1 cellular context compared by ENCODE assay signal in the genomic region with DNA sequence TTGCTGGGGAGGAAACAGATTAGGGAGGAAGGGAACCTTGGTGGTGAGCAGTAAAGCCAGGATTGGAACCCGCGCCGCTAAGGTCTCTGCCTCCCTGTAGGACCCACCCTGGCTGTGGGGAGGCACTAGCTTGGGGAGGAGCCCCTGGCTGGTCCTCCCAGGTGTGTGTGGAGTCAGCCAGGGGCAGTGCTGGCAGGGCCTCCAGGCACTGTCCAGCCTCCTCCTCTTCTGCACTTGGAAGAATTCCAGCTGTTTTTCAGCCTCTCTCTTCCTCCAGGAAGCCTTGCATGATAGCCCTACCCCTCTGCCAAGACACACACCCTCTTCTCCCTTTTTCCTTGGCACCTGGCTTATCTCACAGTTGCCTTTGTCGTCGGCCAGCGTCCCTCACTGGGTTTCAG.
TF ChIP-seq lines count a peak whose summit lies in the region.

No MANE protein-coding gene starts in this region.

TF ChIP-seq in K562, 482 proteins besides CTCF, POLR2A, EP300 and RAD21 (continues in another document):
- no peak for TF ChIP-seq THRAP3 (IDR thresholded peaks at IDR 0.05; ENCODE audit: borderline replicate concordance)
- no peak for TF ChIP-seq ZNF785 (CRISPR knock-in tag; IDR thresholded peaks at IDR 0.05)
- no peak for TF ChIP-seq GATAD2A (IDR thresholded peaks at IDR 0.05)
- TF ChIP-seq ZBTB1 (CRISPR knock-in tag; IDR thresholded peaks at IDR 0.05; ENCODE audit: borderline replicate concordance, low read depth) = no peak
- no peak for TF ChIP-seq HNRNPUL1 (IDR thresholded peaks at IDR 0.05; ENCODE audit: low read length)
- TF ChIP-seq, protein P1, sequence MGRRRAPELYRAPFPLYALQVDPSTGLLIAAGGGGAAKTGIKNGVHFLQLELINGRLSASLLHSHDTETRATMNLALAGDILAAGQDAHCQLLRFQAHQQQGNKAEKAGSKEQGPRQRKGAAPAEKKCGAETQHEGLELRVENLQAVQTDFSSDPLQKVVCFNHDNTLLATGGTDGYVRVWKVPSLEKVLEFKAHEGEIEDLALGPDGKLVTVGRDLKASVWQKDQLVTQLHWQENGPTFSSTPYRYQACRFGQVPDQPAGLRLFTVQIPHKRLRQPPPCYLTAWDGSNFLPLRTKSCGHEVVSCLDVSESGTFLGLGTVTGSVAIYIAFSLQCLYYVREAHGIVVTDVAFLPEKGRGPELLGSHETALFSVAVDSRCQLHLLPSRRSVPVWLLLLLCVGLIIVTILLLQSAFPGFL (CRISPR knock-in tag; IDR thresholded peaks at IDR 0.05) = no peak
- TF ChIP-seq MNT (conservative IDR thresholded peaks at IDR 0.05) = no peak
- TF ChIP-seq ZNF311 (CRISPR knock-in tag; IDR thresholded peaks at IDR 0.05) = no peak
- no peak for TF ChIP-seq NBN (IDR thresholded peaks at IDR 0.05; ENCODE audit: low read depth)
- TF ChIP-seq, protein P2, sequence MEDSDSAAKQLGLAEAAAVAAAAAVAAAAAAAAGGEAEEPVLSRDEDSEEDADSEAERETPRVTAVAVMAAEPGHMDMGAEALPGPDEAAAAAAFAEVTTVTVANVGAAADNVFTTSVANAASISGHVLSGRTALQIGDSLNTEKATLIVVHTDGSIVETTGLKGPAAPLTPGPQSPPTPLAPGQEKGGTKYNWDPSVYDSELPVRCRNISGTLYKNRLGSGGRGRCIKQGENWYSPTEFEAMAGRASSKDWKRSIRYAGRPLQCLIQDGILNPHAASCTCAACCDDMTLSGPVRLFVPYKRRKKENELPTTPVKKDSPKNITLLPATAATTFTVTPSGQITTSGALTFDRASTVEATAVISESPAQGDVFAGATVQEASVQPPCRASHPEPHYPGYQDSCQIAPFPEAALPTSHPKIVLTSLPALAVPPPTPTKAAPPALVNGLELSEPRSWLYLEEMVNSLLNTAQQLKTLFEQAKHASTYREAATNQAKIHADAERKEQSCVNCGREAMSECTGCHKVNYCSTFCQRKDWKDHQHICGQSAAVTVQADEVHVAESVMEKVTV (CRISPR knock-in tag; IDR thresholded peaks at IDR 0.05) = no peak
- peak; percentile 68; the same call in 1 of the 2 replicates for TF ChIP-seq ZNF436 (CRISPR knock-in tag; IDR thresholded peaks at IDR 0.05)
- TF ChIP-seq TBP (optimal IDR thresholded peaks at IDR 0.05; ENCODE audit: low read depth, low read length) = no peak
- peak; percentile 34; the same call in 1 of the 2 replicates for TF ChIP-seq POLR2G (IDR thresholded peaks at IDR 0.05; ENCODE audit: low read depth, low read length)
- TF ChIP-seq, protein P3, sequence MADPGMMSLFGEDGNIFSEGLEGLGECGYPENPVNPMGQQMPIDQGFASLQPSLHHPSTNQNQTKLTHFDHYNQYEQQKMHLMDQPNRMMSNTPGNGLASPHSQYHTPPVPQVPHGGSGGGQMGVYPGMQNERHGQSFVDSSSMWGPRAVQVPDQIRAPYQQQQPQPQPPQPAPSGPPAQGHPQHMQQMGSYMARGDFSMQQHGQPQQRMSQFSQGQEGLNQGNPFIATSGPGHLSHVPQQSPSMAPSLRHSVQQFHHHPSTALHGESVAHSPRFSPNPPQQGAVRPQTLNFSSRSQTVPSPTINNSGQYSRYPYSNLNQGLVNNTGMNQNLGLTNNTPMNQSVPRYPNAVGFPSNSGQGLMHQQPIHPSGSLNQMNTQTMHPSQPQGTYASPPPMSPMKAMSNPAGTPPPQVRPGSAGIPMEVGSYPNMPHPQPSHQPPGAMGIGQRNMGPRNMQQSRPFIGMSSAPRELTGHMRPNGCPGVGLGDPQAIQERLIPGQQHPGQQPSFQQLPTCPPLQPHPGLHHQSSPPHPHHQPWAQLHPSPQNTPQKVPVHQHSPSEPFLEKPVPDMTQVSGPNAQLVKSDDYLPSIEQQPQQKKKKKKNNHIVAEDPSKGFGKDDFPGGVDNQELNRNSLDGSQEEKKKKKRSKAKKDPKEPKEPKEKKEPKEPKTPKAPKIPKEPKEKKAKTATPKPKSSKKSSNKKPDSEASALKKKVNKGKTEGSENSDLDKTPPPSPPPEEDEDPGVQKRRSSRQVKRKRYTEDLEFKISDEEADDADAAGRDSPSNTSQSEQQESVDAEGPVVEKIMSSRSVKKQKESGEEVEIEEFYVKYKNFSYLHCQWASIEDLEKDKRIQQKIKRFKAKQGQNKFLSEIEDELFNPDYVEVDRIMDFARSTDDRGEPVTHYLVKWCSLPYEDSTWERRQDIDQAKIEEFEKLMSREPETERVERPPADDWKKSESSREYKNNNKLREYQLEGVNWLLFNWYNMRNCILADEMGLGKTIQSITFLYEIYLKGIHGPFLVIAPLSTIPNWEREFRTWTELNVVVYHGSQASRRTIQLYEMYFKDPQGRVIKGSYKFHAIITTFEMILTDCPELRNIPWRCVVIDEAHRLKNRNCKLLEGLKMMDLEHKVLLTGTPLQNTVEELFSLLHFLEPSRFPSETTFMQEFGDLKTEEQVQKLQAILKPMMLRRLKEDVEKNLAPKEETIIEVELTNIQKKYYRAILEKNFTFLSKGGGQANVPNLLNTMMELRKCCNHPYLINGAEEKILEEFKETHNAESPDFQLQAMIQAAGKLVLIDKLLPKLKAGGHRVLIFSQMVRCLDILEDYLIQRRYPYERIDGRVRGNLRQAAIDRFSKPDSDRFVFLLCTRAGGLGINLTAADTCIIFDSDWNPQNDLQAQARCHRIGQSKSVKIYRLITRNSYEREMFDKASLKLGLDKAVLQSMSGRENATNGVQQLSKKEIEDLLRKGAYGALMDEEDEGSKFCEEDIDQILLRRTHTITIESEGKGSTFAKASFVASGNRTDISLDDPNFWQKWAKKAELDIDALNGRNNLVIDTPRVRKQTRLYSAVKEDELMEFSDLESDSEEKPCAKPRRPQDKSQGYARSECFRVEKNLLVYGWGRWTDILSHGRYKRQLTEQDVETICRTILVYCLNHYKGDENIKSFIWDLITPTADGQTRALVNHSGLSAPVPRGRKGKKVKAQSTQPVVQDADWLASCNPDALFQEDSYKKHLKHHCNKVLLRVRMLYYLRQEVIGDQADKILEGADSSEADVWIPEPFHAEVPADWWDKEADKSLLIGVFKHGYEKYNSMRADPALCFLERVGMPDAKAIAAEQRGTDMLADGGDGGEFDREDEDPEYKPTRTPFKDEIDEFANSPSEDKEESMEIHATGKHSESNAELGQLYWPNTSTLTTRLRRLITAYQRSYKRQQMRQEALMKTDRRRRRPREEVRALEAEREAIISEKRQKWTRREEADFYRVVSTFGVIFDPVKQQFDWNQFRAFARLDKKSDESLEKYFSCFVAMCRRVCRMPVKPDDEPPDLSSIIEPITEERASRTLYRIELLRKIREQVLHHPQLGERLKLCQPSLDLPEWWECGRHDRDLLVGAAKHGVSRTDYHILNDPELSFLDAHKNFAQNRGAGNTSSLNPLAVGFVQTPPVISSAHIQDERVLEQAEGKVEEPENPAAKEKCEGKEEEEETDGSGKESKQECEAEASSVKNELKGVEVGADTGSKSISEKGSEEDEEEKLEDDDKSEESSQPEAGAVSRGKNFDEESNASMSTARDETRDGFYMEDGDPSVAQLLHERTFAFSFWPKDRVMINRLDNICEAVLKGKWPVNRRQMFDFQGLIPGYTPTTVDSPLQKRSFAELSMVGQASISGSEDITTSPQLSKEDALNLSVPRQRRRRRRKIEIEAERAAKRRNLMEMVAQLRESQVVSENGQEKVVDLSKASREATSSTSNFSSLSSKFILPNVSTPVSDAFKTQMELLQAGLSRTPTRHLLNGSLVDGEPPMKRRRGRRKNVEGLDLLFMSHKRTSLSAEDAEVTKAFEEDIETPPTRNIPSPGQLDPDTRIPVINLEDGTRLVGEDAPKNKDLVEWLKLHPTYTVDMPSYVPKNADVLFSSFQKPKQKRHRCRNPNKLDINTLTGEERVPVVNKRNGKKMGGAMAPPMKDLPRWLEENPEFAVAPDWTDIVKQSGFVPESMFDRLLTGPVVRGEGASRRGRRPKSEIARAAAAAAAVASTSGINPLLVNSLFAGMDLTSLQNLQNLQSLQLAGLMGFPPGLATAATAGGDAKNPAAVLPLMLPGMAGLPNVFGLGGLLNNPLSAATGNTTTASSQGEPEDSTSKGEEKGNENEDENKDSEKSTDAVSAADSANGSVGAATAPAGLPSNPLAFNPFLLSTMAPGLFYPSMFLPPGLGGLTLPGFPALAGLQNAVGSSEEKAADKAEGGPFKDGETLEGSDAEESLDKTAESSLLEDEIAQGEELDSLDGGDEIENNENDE (IDR thresholded peaks at IDR 0.05; ENCODE audit: low read depth, low read length) = no peak
- no peak for TF ChIP-seq UBTF (IDR thresholded peaks at IDR 0.05; ENCODE audit: borderline replicate concordance in 1 of 2, low read depth in 2 of 2, low read length in 2 of 2)
- TF ChIP-seq ZNF165 (CRISPR knock-in tag; IDR thresholded peaks at IDR 0.05; ENCODE audit: borderline replicate concordance) = no peak
- TF ChIP-seq, protein P4, sequence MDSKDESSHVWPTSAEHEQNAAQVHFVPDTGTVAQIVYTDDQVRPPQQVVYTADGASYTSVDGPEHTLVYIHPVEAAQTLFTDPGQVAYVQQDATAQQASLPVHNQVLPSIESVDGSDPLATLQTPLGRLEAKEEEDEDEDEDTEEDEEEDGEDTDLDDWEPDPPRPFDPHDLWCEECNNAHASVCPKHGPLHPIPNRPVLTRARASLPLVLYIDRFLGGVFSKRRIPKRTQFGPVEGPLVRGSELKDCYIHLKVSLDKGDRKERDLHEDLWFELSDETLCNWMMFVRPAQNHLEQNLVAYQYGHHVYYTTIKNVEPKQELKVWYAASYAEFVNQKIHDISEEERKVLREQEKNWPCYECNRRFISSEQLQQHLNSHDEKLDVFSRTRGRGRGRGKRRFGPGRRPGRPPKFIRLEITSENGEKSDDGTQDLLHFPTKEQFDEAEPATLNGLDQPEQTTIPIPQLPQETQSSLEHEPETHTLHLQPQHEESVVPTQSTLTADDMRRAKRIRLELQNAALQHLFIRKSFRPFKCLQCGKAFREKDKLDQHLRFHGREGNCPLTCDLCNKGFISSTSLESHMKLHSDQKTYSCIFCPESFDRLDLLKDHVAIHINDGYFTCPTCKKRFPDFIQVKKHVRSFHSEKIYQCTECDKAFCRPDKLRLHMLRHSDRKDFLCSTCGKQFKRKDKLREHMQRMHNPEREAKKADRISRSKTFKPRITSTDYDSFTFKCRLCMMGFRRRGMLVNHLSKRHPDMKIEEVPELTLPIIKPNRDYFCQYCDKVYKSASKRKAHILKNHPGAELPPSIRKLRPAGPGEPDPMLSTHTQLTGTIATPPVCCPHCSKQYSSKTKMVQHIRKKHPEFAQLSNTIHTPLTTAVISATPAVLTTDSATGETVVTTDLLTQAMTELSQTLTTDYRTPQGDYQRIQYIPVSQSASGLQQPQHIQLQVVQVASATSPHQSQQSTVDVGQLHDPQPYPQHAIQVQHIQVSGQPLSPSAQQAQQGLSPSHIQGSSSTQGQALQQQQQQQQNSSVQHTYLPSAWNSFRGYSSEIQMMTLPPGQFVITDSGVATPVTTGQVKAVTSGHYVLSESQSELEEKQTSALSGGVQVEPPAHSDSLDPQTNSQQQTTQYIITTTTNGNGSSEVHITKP (IDR thresholded peaks at IDR 0.05; ENCODE audit: partially characterized antibody) = no peak
- no peak for TF ChIP-seq RCOR1 (IDR thresholded peaks at IDR 0.05; ENCODE audit: borderline replicate concordance in 1 of 2, low read depth in 2 of 2, low read length in 2 of 2)
- TF ChIP-seq ZFP36 (IDR thresholded peaks at IDR 0.05; ENCODE audit: low read depth, low read length, partially characterized antibody) = peak; percentile 96
- no peak for TF ChIP-seq NRF1 (conservative IDR thresholded peaks at IDR 0.05 in 1 of 2, IDR thresholded peaks at IDR 0.05 in 1 of 2)
- no peak for TF ChIP-seq PATZ1 (CRISPR knock-in tag; IDR thresholded peaks at IDR 0.05; ENCODE audit: borderline replicate concordance)
